In the genomic region with DNA sequence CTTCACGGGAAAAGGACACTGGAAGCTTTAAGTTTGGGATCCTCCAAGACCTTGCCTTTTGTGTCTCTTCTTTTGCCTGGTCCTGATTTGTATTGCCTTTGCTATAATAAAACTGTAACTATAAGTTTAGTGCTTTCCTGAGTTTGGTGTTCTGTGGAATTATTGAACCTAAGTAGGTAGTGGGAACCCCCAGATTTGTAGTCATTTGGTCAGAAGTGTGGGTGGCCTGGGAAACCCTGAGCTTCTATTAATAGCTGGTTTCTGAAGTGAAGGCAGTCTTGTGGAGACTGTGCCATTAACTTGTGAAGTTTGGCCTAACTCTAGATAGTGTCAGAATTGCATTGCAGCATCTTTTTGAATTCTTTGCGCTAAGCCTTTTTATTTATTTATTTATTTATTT, we compare ENCODE assay signal across 1 cellular context.
A peak's percentile ranks its signal among the peaks of the same experiment; 100 is the strongest.
TF ChIP-seq lines count a peak whose summit lies in the region.

No MANE protein-coding gene starts in this region.

TF ChIP-seq in GM12878, 131 proteins besides CTCF, POLR2A, EP300 and RAD21 (continued from another document):
- TF ChIP-seq, protein P1, sequence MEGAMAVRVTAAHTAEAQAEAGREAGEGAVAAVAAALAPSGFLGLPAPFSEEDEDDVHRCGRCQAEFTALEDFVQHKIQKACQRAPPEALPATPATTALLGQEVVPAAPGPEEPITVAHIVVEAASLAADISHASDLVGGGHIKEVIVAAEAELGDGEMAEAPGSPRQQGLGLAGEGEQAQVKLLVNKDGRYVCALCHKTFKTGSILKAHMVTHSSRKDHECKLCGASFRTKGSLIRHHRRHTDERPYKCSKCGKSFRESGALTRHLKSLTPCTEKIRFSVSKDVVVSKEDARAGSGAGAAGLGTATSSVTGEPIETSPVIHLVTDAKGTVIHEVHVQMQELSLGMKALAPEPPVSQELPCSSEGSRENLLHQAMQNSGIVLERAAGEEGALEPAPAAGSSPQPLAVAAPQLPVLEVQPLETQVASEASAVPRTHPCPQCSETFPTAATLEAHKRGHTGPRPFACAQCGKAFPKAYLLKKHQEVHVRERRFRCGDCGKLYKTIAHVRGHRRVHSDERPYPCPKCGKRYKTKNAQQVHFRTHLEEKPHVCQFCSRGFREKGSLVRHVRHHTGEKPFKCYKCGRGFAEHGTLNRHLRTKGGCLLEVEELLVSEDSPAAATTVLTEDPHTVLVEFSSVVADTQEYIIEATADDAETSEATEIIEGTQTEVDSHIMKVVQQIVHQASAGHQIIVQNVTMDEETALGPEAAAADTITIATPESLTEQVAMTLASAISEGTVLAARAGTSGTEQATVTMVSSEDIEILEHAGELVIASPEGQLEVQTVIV (IDR thresholded peaks at IDR 0.05; ENCODE audit: borderline replicate concordance, partially characterized antibody), result no peak
- TF ChIP-seq NFXL1 (IDR thresholded peaks at IDR 0.05; ENCODE audit: borderline replicate concordance), result no peak
- peak; percentile 33; the same call in 1 of the 2 replicates for TF ChIP-seq ATF2 (IDR thresholded peaks at IDR 0.05; ENCODE audit: low read length)
- TF ChIP-seq EED (IDR thresholded peaks at IDR 0.05; ENCODE audit: low read depth), result no peak
- TF ChIP-seq TAF1 (IDR thresholded peaks at IDR 0.05; ENCODE audit: borderline replicate concordance, low read depth, low read length), result no peak
- no peak for TF ChIP-seq MXI1 (IDR thresholded peaks at IDR 0.05; ENCODE audit: low read depth, low read length)
